ENCODE assay signal across 8 cellular contexts in genomic region chr19:1027953-1028902, GRCh38. TPM values are rescaled to one million over a fixed set of nuclear protein-coding genes. Genes with fewer than 3 reads are reported as not detected.
DNase-seq lines count a peak whose midpoint lies in the region; ATAC-seq and TF ChIP-seq lines count a peak whose summit lies in the region.

No MANE protein-coding gene starts in this region.

- H3K4me3 ChIP-seq in neural cell (ENCODE audit: low read length): peak overlapping the region; percentile 85

- no peak for TF ChIP-seq CTCF in neural cell (IDR thresholded peaks at IDR 0.05; ENCODE audit: poor library complexity, severe bottlenecking)

- H3K9ac ChIP-seq in neural cell (ENCODE audit: low read length): peak overlapping the region; percentile 91

- peaks cover 5% of the 10 kb centered on the region for H3K27me3 ChIP-seq in neural cell (ENCODE audit: insufficient read depth, low read depth, low read length)

- H3K9me3 ChIP-seq in neural cell (ENCODE audit: low read length): no peaks in the 10 kb centered on the region

- H3K27ac ChIP-seq in neural cell (ENCODE audit: low read length): no peak overlapping the region

- TF ChIP-seq RAD21 in neural cell (conservative IDR thresholded peaks at IDR 0.05): no peak

- H3F3A ChIP-seq in neural cell (ENCODE audit: insufficient read depth, low read length, poor library complexity, severe bottlenecking): no peaks in the 10 kb centered on the region

- peaks cover 32% of the 10 kb centered on the region for H3K4me1 Mint-ChIP-seq in activated T-cell treated with anti-CD3 and anti-CD28 coated beads, Interleukin-2, amount 50 U/mL, for 72 hours (ENCODE audit: low read depth)

- peaks cover 19% of the 10 kb centered on the region for H3K79me2 ChIP-seq in neural cell (replicated peaks; ENCODE audit: insufficient read depth, low read length)

- peak overlapping the region; percentile 89 to 96 for H3K4me3 Mint-ChIP-seq in activated T-cell treated with anti-CD3 and anti-CD28 coated beads, Interleukin-2, amount 50 U/mL, for 72 hours

- no peak overlapping the region for H2AFZ ChIP-seq in neural cell (ENCODE audit: low read depth, low read length)

- no peaks in the 10 kb centered on the region for H3K27me3 Mint-ChIP-seq in activated T-cell treated with anti-CD3 and anti-CD28 coated beads, Interleukin-2, amount 50 U/mL, for 72 hours (ENCODE audit: low read depth)

- no peaks in the 10 kb centered on the region for H3K36me3 ChIP-seq in neural cell (ENCODE audit: insufficient read depth, low read length)

- no peaks in the 10 kb centered on the region for H4K20me1 ChIP-seq in neural cell (ENCODE audit: insufficient read depth)

- H3K9me3 Mint-ChIP-seq in activated T-cell treated with anti-CD3 and anti-CD28 coated beads, Interleukin-2, amount 50 U/mL, for 72 hours: no peaks in the 10 kb centered on the region

- TF ChIP-seq EP300 in neural cell (conservative IDR thresholded peaks at IDR 0.05; ENCODE audit: poor library complexity, severe bottlenecking): no peak

- H3K4me2 ChIP-seq in neural cell (ENCODE audit: low read length): peak overlapping the region; percentile 35

- no peaks in the 10 kb centered on the region for H3K9me2 ChIP-seq in neural cell (ENCODE audit: insufficient read depth, low read length)

- ATAC-seq in activated T-cell treated with anti-CD3 and anti-CD28 coated beads, Interleukin-2, amount 50 U/mL, for 72 hours (replicated peaks in 1 of 2): peak; percentile 53 to 58
- no peak for ATAC-seq in GM18858 (IDR thresholded peaks at IDR 0.05; ENCODE audit: unreplicated experiment)

- DNase-seq in stimulated activated CD4-positive, alpha-beta T cell treated with anti-CD3 and anti-CD28 coated beads, Interleukin-12 subunit alpha, Interleukin-12 subunit beta, amount 100 ng/mL, for 4 hours: peak; percentile 44
- DNase-seq in stimulated activated CD4-positive, alpha-beta T cell treated with anti-CD3 and anti-CD28 coated beads, Interleukin-2, amount 100 ng/mL, for 48 hours: no peak
- peak; percentile 35 for DNase-seq in NCI-H774 (lab: John Stamatoyannopoulos, UW)
- DNase-seq in activated T-cell treated with anti-CD3 and anti-CD28 coated beads, Interleukin-2, amount 50 U/mL, for 72 hours: peak; percentile 61 to 62
- DNase-seq in fibroblast of peridontal ligament (ENCODE audit: extremely low read depth): peak; percentile 97
- DNase-seq in NCI-H524 treated with DMSO at 0.1 percent for 48 hours (lab: John Stamatoyannopoulos, UW): no peak

- H3K36me3 Mint-ChIP-seq in activated T-cell treated with anti-CD3 and anti-CD28 coated beads, Interleukin-2, amount 50 U/mL, for 72 hours (ENCODE audit: insufficient read depth in 2 of 2): peaks cover 5 to 16% of the 10 kb centered on the region in 2 donors

- no peak overlapping the region for H3K27ac Mint-ChIP-seq in activated T-cell treated with anti-CD3 and anti-CD28 coated beads, Interleukin-2, amount 50 U/mL, for 72 hours

TF ChIP-seq in neural cell, 6 proteins besides CTCF, POLR2A, EP300 and RAD21:
- TF ChIP-seq REST (IDR thresholded peaks at IDR 0.05; ENCODE audit: borderline replicate concordance) (no peak), TAF1 (IDR thresholded peaks at IDR 0.05; ENCODE audit: low read depth) (no peak), SMC3 (conservative IDR thresholded peaks at IDR 0.05; ENCODE audit: poor library complexity) (no peak), POLR2AphosphoS5 (IDR thresholded peaks at IDR 0.05) (no peak)

RNA-seq across cellular contexts. Expression of gene CNN2, which starts 1.8 kb away (rescaled TPM):
- total RNA-seq in activated T-cell treated with anti-CD3 and anti-CD28 coated beads, Interleukin-2, amount 50 U/mL, for 72 hours: 100 to 1,000 TPM in 1 of 2 donors, 10 to 100 TPM in 1; 98.9 to 124 TPM
- 42.8 and 45.3 TPM in 2 replicates for polyA plus RNA-seq in neural cell
- polyA minus RNA-seq in neural cell: 54.0 and 58.2 TPM in 2 replicates

RNA-seq across cellular contexts. Expression of gene RNU6-2, which starts 6.9 kb away (rescaled TPM):
- not detected for total RNA-seq in activated T-cell treated with anti-CD3 and anti-CD28 coated beads, Interleukin-2, amount 50 U/mL, for 72 hours
- polyA plus RNA-seq in neural cell: not detected in 2 replicates
- not detected in 2 replicates for polyA minus RNA-seq in neural cell

RNA-seq across cellular contexts. Expression of gene TMEM259, which starts 7.3 kb away (rescaled TPM):
- total RNA-seq in activated T-cell treated with anti-CD3 and anti-CD28 coated beads, Interleukin-2, amount 50 U/mL, for 72 hours: 100 to 1,000 TPM; 125 to 127 TPM
- polyA plus RNA-seq in neural cell: 176 and 208 TPM in 2 replicates
- 56.3 and 75.7 TPM in 2 replicates for polyA minus RNA-seq in neural cell

RNA-seq across cellular contexts. Expression of gene ABCA7, which starts 11.7 kb away (rescaled TPM):
- 10 to 100 TPM; 34.3 to 37.1 TPM for total RNA-seq in activated T-cell treated with anti-CD3 and anti-CD28 coated beads, Interleukin-2, amount 50 U/mL, for 72 hours
- 51.8 and 75.2 TPM in 2 replicates for polyA plus RNA-seq in neural cell
- polyA minus RNA-seq in neural cell: 36.2 and 36.3 TPM in 2 replicates

RNA-seq across cellular contexts. Expression of gene GRIN3B, which starts 28.0 kb away (rescaled TPM):
- total RNA-seq in activated T-cell treated with anti-CD3 and anti-CD28 coated beads, Interleukin-2, amount 50 U/mL, for 72 hours: under 1 TPM; 0.10 to 0.35 TPM
- 0.46 and 5.0 TPM in 2 replicates for polyA plus RNA-seq in neural cell
- 0.12 and 0.24 TPM in 2 replicates for polyA minus RNA-seq in neural cell

Comparison
In these comparisons a context has a peak if more than half of its experiments do, and no peak if none do; other contexts are left out.
1. DNase-seq: peak in stimulated activated CD4-positive, alpha-beta T cell treated with anti-CD3 and anti-CD28 coated beads, Interleukin-12 subunit alpha, Interleukin-12 subunit beta, amount 100 ng/mL, for 4 hours (single experiment), NCI-H774 (single experiment), activated T-cell treated with anti-CD3 and anti-CD28 coated beads, Interleukin-2, amount 50 U/mL, for 72 hours (2 of 2) and fibroblast of peridontal ligament (single experiment); none in stimulated activated CD4-positive, alpha-beta T cell treated with anti-CD3 and anti-CD28 coated beads, Interleukin-2, amount 100 ng/mL, for 48 hours (0 of 2) and NCI-H524 treated with DMSO at 0.1 percent for 48 hours (single experiment).